In genomic region chr7:7119668-7120208, GRCh38 we compare ENCODE assay signal across 17 cellular contexts.
"Had no signal": no experiment of that assay in that cellular context is flagged by ENCODE, and none has a peak within 500 bp of the region (broad histone marks: within the 10 kb centered on the region; RNA-seq: fewer than 3 reads in every experiment).

No MANE protein-coding gene starts in this region.

- DNase-seq: activated B cell treated with CpG ODN at 0.5 μM for 24 hours; activated CD4-positive, alpha-beta T cell treated with anti-CD3 and anti-CD28 coated beads, Interleukin-2, amount 10 ng/mL, durations not matched to agents 24 days and 14 days; activated naive CD4-positive, alpha-beta T cell treated with anti-CD3 and anti-CD28 coated beads, Interleukin-2, amount 50 U/mL, for 16 hours; activated T-cell treated with anti-CD3 and anti-CD28 coated beads for 4 hours; adrenal gland; caudate nucleus; effector CD8-positive, alpha-beta T cell; foreskin melanocyte; head of caudate nucleus; mammary epithelial cell; naive thymus-derived CD8-positive, alpha-beta T cell; posterior cingulate gyrus; small intestine; thyroid gland had no signal

- H3K27me3 ChIP-seq: adrenal gland, neutrophil, thyroid gland had no signal

- H3K27ac ChIP-seq: adrenal gland, coronary artery, neutrophil, thyroid gland had no signal

- ATAC-seq: naive thymus-derived CD8-positive, alpha-beta T cell had no signal

- H3K4me1 ChIP-seq: adrenal gland, thyroid gland had no signal

- H3K9me3 ChIP-seq: adrenal gland, neutrophil, thyroid gland had no signal

- FAIRE-seq: urothelium cell line had no signal

- H3K4me3 ChIP-seq: adrenal gland, coronary artery, thyroid gland had no signal

- H3K36me3 ChIP-seq: adrenal gland, neutrophil, thyroid gland had no signal
